ENCODE assay signal across 8 cellular contexts in the genomic region with DNA sequence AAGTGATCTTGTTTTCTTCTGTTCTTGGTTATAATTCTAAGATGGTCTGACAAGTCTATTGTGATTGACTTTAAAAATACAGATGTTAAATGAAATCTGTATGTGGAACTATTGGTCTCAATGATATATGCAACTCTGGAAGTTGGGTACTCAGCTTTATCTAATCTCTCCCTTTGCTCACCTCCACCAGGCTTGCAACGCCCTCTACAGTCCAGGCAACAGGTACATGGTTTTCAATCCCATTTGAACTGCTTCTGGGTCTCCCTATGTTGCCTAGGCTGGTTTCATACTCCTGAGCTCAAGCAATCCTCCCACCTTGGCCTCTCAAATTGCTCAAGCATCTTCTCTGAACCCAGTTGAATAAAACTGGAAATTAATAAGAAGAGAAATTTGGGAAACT. TPM values are rescaled to one million over a fixed set of nuclear protein-coding genes. Genes with fewer than 3 reads are reported as not detected.
DNase-seq lines count a peak whose midpoint lies in the region; ATAC-seq, FAIRE-seq and TF ChIP-seq lines count a peak whose summit lies in the region.

No MANE protein-coding gene starts in this region.

- ATAC-seq in naive B cell (ENCODE audit: low read depth in 2 of 2), result peak; percentile 64 to 73
- no peak for ATAC-seq in GM18909 (IDR thresholded peaks at IDR 0.05; ENCODE audit: poor library complexity, unreplicated experiment)

- DNase-seq in GM12891 (ENCODE audit: insufficient read length, low spot score) (no peak), RCC 7860 (ENCODE audit: low spot score) (peak; percentile 7), naive B cell (peak; percentile 44), NCI-H1417 treated with DMSO at 0.1 percent for 48 hours (lab: John Stamatoyannopoulos, UW) (no peak), NCI-H2171 treated with DMSO at 0.1 percent for 48 hours (lab: John Stamatoyannopoulos, UW) (no peak), HK-2 (ENCODE audit: unreplicated experiment) (no peak)
- peak; percentile 63 for DNase-seq in activated naive CD8-positive, alpha-beta T cell treated with anti-CD3 and anti-CD28 coated beads for 36 hours

- FAIRE-seq in GM12891 (lab: Jason Lieb, UNC) (peak; percentile 93), RCC 7860 (lab: Jason Lieb, UNC) (no peak)

- no peak for TF ChIP-seq POLR2A in GM12891 (IDR thresholded peaks at IDR 0.05; ENCODE audit: low read depth, low read length)

- H3K4me1 Mint-ChIP-seq in activated naive CD8-positive, alpha-beta T cell treated with anti-CD3 and anti-CD28 coated beads for 36 hours, result peaks cover 11% of the 10 kb centered on the region
- H3K4me1 Mint-ChIP-seq in naive B cell, result peaks cover 22 to 34% (median 29%) of the 10 kb centered on the region in 3 donors

- H3K27me3 Mint-ChIP-seq in activated naive CD8-positive, alpha-beta T cell treated with anti-CD3 and anti-CD28 coated beads for 36 hours, result peaks cover 32% of the 10 kb centered on the region
- no peaks in the 10 kb centered on the region for H3K27me3 Mint-ChIP-seq in naive B cell

- no peak overlapping the region for H3K4me3 Mint-ChIP-seq in activated naive CD8-positive, alpha-beta T cell treated with anti-CD3 and anti-CD28 coated beads for 36 hours
- H3K4me3 Mint-ChIP-seq in naive B cell, result peak overlapping the region in 7 of 8 donors; percentile 25 to 83 (median 64)

- H3K36me3 Mint-ChIP-seq in activated naive CD8-positive, alpha-beta T cell treated with anti-CD3 and anti-CD28 coated beads for 36 hours, result no peaks in the 10 kb centered on the region
- peaks cover 0 to under 1% of the 10 kb centered on the region in 2 donors for H3K36me3 Mint-ChIP-seq in naive B cell

- H3K27ac Mint-ChIP-seq in activated naive CD8-positive, alpha-beta T cell treated with anti-CD3 and anti-CD28 coated beads for 36 hours, result peak overlapping the region; percentile 23
- H3K27ac Mint-ChIP-seq in naive B cell, result peak overlapping the region; percentile 82 to 98 (median 96)

- H3K9me3 Mint-ChIP-seq in activated naive CD8-positive, alpha-beta T cell treated with anti-CD3 and anti-CD28 coated beads for 36 hours, result peaks cover 2% of the 10 kb centered on the region
- peaks cover 0 to 3% (median 0%) of the 10 kb centered on the region in 7 donors for H3K9me3 Mint-ChIP-seq in naive B cell

TF ChIP-seq in GM12891, 5 proteins besides CTCF, POLR2A, EP300 and RAD21:
- TF ChIP-seq PAX5 (IDR thresholded peaks at IDR 0.05; ENCODE audit: insufficient read depth, low read length, severe bottlenecking) (no peak), TAF1 (IDR thresholded peaks at IDR 0.05; ENCODE audit: low read depth, low read length) (no peak), POLR2AphosphoS5 (IDR thresholded peaks at IDR 0.05; ENCODE audit: low read depth, low read length) (no peak), SPI1 (IDR thresholded peaks at IDR 0.05; ENCODE audit: low read depth, low read length) (no peak), POU2F2 (IDR thresholded peaks at IDR 0.05; ENCODE audit: low read depth, low read length) (no peak)

RNA-seq across cellular contexts. Expression of gene HLA-DQB1, which starts 25.6 kb away (rescaled TPM):
- 616 TPM for polyA plus RNA-seq in GM12891 (2012; ENCODE audit: low read depth, missing spikeins)
- total RNA-seq in activated naive CD8-positive, alpha-beta T cell treated with anti-CD3 and anti-CD28 coated beads for 36 hours, result 10 to 100 TPM; 13.9 to 17.5 TPM
- polyA plus RNA-seq in naive B cell (ENCODE audit: low read depth in 6 of 6), result 1,000 to 10,000 TPM in 5 of 6 donors, 100 to 1,000 TPM in 1; 140 to 2,258 (median 1,433) TPM

RNA-seq across cellular contexts. Expression of gene HLA-DQA2, which starts 49.2 kb away (rescaled TPM):
- 20.8 TPM for polyA plus RNA-seq in GM12891 (2012; ENCODE audit: low read depth, missing spikeins)
- total RNA-seq in activated naive CD8-positive, alpha-beta T cell treated with anti-CD3 and anti-CD28 coated beads for 36 hours, result under 1 TPM; 0.45 to 0.46 TPM
- 100 to 1,000 TPM in 3 of 6 donors, 10 to 100 TPM in 2, under 1 TPM in 1; 0.82 to 164 (median 101) TPM for polyA plus RNA-seq in naive B cell (ENCODE audit: low read depth in 6 of 6)

RNA-seq across cellular contexts. Expression of gene HLA-DQA1, which starts 54.8 kb away (rescaled TPM):
- 1,375 TPM for polyA plus RNA-seq in GM12891 (2012; ENCODE audit: low read depth, missing spikeins)
- 1 to 10 TPM; 4.4 to 5.3 TPM for total RNA-seq in activated naive CD8-positive, alpha-beta T cell treated with anti-CD3 and anti-CD28 coated beads for 36 hours
- 1,000 to 10,000 TPM in 2 of 6 donors, 100 to 1,000 TPM in 4; 309 to 1,253 (median 783) TPM for polyA plus RNA-seq in naive B cell (ENCODE audit: low read depth in 6 of 6)

Comparison
In these comparisons a context has a peak if more than half of its experiments do, and no peak if none do; other contexts are left out.
1. DNase-seq: peak in RCC 7860 (single experiment), activated naive CD8-positive, alpha-beta T cell treated with anti-CD3 and anti-CD28 coated beads for 36 hours (single experiment) and naive B cell (single experiment); none in GM12891 (single experiment), NCI-H1417 treated with DMSO at 0.1 percent for 48 hours (single experiment), NCI-H2171 treated with DMSO at 0.1 percent for 48 hours (single experiment) and HK-2 (single experiment).